9 cellular contexts compared by ENCODE assay signal in genomic region chr3:100105536-100105935, GRCh38. TPM values are rescaled to one million over a fixed set of nuclear protein-coding genes. Genes with fewer than 3 reads are reported as not detected.
DNase-seq lines count a peak whose midpoint lies in the region; ATAC-seq and TF ChIP-seq lines count a peak whose summit lies in the region.
"Had no signal": no experiment of that assay in that cellular context is flagged by ENCODE, and none has a peak within 500 bp of the region (broad histone marks: within the 10 kb centered on the region; RNA-seq: fewer than 3 reads in every experiment).

No MANE protein-coding gene starts in this region.

- no peaks in the 10 kb centered on the region for H3K27me3 ChIP-seq in GM06990 (replicated peaks; ENCODE audit: control insufficient read depth, insufficient read depth, low read length)
- no peaks in the 10 kb centered on the region for H3K27me3 ChIP-seq in KMS-11 (ENCODE audit: insufficient read depth, low read depth)
- no peaks in the 10 kb centered on the region for H3K27me3 ChIP-seq in stomach
- no peaks in the 10 kb centered on the region for H3K27me3 ChIP-seq in BE2C

- TF ChIP-seq POLR2A in stomach (IDR thresholded peaks at IDR 0.05), result no peak

- CTCF ChIA-PET in RWPE1 (lab: Yijun Ruan, JAX), result no interaction called here

- H3K9me3 ChIP-seq in stomach, result no peaks in the 10 kb centered on the region
- H3K9me3 ChIP-seq in BE2C, result no peaks in the 10 kb centered on the region

- H3K79me2 ChIP-seq in KMS-11 (ENCODE audit: insufficient read depth, low read depth), result no peaks in the 10 kb centered on the region

- DNase-seq in GM06990 (ENCODE audit: extremely low read depth, insufficient read length) (peak; percentile 43), epithelial cell of prostate (ENCODE audit: low read depth, low spot score) (no peak), stomach (no peak), RWPE1 (ENCODE audit: low spot score) (no peak), NCI-H748 (lab: John Stamatoyannopoulos, UW; ENCODE audit: unreplicated experiment) (no peak), BE2C (no peak)
- DNase-seq: SW 1271 had no signal

- intact Hi-C loops in stomach (cut with DNase I; ENCODE audit: low total_unique reads), result no loop called here

- no peak for TF ChIP-seq EP300 in stomach (IDR thresholded peaks at IDR 0.05)

- peak overlapping the region; percentile 85 for H3K27ac ChIP-seq in KMS-11
- H3K27ac ChIP-seq in epithelial cell of prostate, result peak overlapping the region; percentile 92
- H3K27ac ChIP-seq in stomach, result peak overlapping the region in 2 of 5 donors; percentile 1 to 40
- H3K27ac ChIP-seq in RWPE1, result no peak overlapping the region

- H3K4me2 ChIP-seq in KMS-11, result peak overlapping the region; percentile 83

- WGBS in stomach, 5 donors, result 42 to 60% (median 52%) methylated on average over 1 of the region's 1 CpG

- POLR2A ChIA-PET in RWPE1 (lab: Yijun Ruan, JAX; ENCODE audit: low non-redundant PET), result no interaction called here

- H4K20me1 ChIP-seq in KMS-11 (ENCODE audit: insufficient read depth), result no peaks in the 10 kb centered on the region

- ATAC-seq in GM21447 (IDR thresholded peaks at IDR 0.05; ENCODE audit: unreplicated experiment), result peak; percentile 36

- H2AFZ ChIP-seq in KMS-11 (ENCODE audit: low read depth), result no peak overlapping the region

- H3K4me1 ChIP-seq in KMS-11 (ENCODE audit: low read depth, poor library complexity, severe bottlenecking), result peaks cover 67% of the 10 kb centered on the region
- H3K4me1 ChIP-seq in stomach, result peaks cover 19 to 59% (median 34%) of the 10 kb centered on the region in 4 donors
- H3K4me1 ChIP-seq in BE2C, result peaks cover 38% of the 10 kb centered on the region

- no peak for TF ChIP-seq CTCF in GM06990 (IDR thresholded peaks at IDR 0.05; ENCODE audit: insufficient read depth, low read length, poor library complexity, severe bottlenecking)
- no peak for TF ChIP-seq CTCF in KMS-11 (conservative IDR thresholded peaks at IDR 0.05; ENCODE audit: low read depth, low read length)
- no peak for TF ChIP-seq CTCF in stomach (IDR thresholded peaks at IDR 0.05)
- no peak for TF ChIP-seq CTCF in RWPE1 (conservative IDR thresholded peaks at IDR 0.05; ENCODE audit: low read depth)
- no peak for TF ChIP-seq CTCF in BE2C (IDR thresholded peaks at IDR 0.05; ENCODE audit: low read depth, low read length)

- no peaks in the 10 kb centered on the region for H3K36me3 ChIP-seq in GM06990 (ENCODE audit: control insufficient read depth, insufficient read depth, low read length)
- H3K36me3 ChIP-seq in KMS-11 (ENCODE audit: insufficient read depth), result no peaks in the 10 kb centered on the region
- H3K36me3 ChIP-seq in stomach, result no peaks in the 10 kb centered on the region
- H3K36me3 ChIP-seq in BE2C, result no peaks in the 10 kb centered on the region

- H3K4me3 ChIP-seq in GM06990 (replicated peaks; ENCODE audit: low read depth, low read length) (no peak overlapping the region), KMS-11 (IDR thresholded peaks at IDR 0.05; ENCODE audit: insufficient read depth, low read depth, low read length) (no peak overlapping the region), stomach (no peak overlapping the region), BE2C (ENCODE audit: low read depth, low read length) (no peak overlapping the region)

- peak overlapping the region; percentile 9; the same call in 1 of the 2 replicates for H3K9ac ChIP-seq in KMS-11

RNA-seq across cellular contexts. Expression of gene FILIP1L, which starts 8.8 kb away (rescaled TPM):
- 10 to 100 TPM; 48.7 to 97.3 (median 59.8) TPM for total RNA-seq in stomach
- 10 to 100 TPM; 10.6 to 98.4 (median 24.6) TPM for polyA plus RNA-seq in stomach
- 4.7 TPM for polyA plus RNA-seq in BE2C (2012; ENCODE audit: insufficient read depth, insufficient read length, low read depth)
